Comparison of ENCODE assay signal across 13 cellular contexts in the genomic region with DNA sequence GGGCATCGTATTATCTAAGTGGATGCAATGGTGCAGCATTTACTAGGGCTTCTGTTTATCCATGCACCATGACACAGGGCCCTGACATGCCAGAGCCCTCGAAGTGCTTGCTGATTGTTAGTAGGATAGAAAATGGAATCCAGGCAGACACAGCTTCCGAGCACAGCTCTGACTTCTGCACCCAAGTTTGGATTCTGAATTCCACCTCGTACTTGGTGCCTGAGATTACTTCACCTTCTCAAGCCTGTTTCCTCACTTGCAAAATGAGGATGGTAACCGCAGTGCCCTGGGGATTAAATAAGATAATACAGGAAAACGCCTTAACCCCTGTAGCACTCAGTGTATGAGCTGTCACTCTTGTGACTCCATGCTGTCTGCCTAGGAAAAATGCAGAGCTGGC.
DNase-seq lines count a peak whose midpoint lies in the region; ATAC-seq and TF ChIP-seq lines count a peak whose summit lies in the region.
"Had no signal": no experiment of that assay in that cellular context is flagged by ENCODE, and none has a peak within 500 bp of the region (broad histone marks: within the 10 kb centered on the region; RNA-seq: fewer than 3 reads in every experiment).

No MANE protein-coding gene starts in this region.

- intact Hi-C loops in Right ventricle myocardium superior (cut with DNase I) = no loop called here

- DNase-seq in AG08395 (ENCODE audit: low spot score) = peak; percentile 34
- peak; percentile 26 for DNase-seq in RPMI7951 (ENCODE audit: low read depth)
- DNase-seq in Right ventricle myocardium superior = no peak
- no peak for DNase-seq in omental fat pad (ENCODE audit: low spot score)
- DNase-seq in NCI-H526 (lab: John Stamatoyannopoulos, UW) = no peak
- DNase-seq in SIG-M5 treated with dmso at 0.1 percent for 504 hours (lab: John Stamatoyannopoulos, UW; ENCODE audit: unreplicated experiment) = no peak
- no peak for DNase-seq in NOMO-1 treated with DMSO at 0.1 percent for 48 hours (lab: John Stamatoyannopoulos, UW; ENCODE audit: unreplicated experiment)
- DNase-seq: ACHN; activated T-cell treated with anti-CD3 and anti-CD28 coated beads, Interleukin-2, amount 50 U/mL, for 4 hours; DMS79; NCI-H226 had no signal

- ATAC-seq in Right ventricle myocardium superior (ENCODE audit: poor library complexity) (peak; percentile 50), omental fat pad (ENCODE audit: low FRiP score) (peak; percentile 32), HG03135 (IDR thresholded peaks at IDR 0.05; ENCODE audit: unreplicated experiment) (no peak)
- ATAC-seq: activated CD4-positive, CD25-positive, alpha-beta regulatory T cell treated with anti-CD3 and anti-CD28 coated beads, Interleukin-2, amount 50 U/mL, for 24 hours; activated T-cell treated with anti-CD3 and anti-CD28 coated beads, Interleukin-2, amount 50 U/mL, for 4 hours had no signal

- TF ChIP-seq CTCF in omental fat pad (IDR thresholded peaks at IDR 0.05) = no peak

Comparison
In these comparisons a context has a peak if more than half of its experiments do, and no peak if none do; other contexts are left out.
1. DNase-seq: peak in AG08395 (single experiment) and RPMI7951 (single experiment); none in Right ventricle myocardium superior (single experiment), omental fat pad (single experiment), NCI-H526 (0 of 2), SIG-M5 treated with dmso at 0.1 percent for 504 hours (single experiment) and NOMO-1 treated with DMSO at 0.1 percent for 48 hours (single experiment).